In genomic region chr14:94081386-94081820, GRCh38 we compare ENCODE assay signal across 8 cellular contexts. TPM values are rescaled to one million over a fixed set of nuclear protein-coding genes. Genes with fewer than 3 reads are reported as not detected.
A peak's percentile ranks its signal among the peaks of the same experiment; 100 is the strongest.
DNase-seq lines count a peak whose midpoint lies in the region; ATAC-seq and TF ChIP-seq lines count a peak whose summit lies in the region.

No MANE protein-coding gene starts in this region.

- H3K4me3 ChIP-seq in left ventricle myocardium inferior (peak overlapping the region; percentile 95), smooth muscle cell (peak overlapping the region; percentile 99)

- H3K27ac ChIP-seq in left ventricle myocardium inferior (replicated peaks): peak overlapping the region; percentile 93
- peak overlapping the region; percentile 96 for H3K27ac ChIP-seq in smooth muscle cell (ENCODE audit: low read depth)

- H3K36me3 ChIP-seq in left ventricle myocardium inferior (peaks cover 25% of the 10 kb centered on the region), smooth muscle cell (ENCODE audit: low read depth) (no peaks in the 10 kb centered on the region)

- peaks cover 36% of the 10 kb centered on the region for H3K36me3 Mint-ChIP-seq in activated naive CD4-positive, alpha-beta T cell treated with anti-CD3 and anti-CD28 coated beads for 36 hours (ENCODE audit: low read depth)
- peaks cover 27% of the 10 kb centered on the region for H3K36me3 Mint-ChIP-seq in WTC11

- 1% methylated on average over 19 of the region's 19 CpGs for WGBS in smooth muscle cell (ENCODE audit: low lambda C conversion rate)

- H3K27me3 ChIP-seq in left ventricle myocardium inferior (ENCODE audit: low read depth) (no peaks in the 10 kb centered on the region), smooth muscle cell (ENCODE audit: low read depth) (no peaks in the 10 kb centered on the region)

- no peaks in the 10 kb centered on the region for H3K9me3 ChIP-seq in left ventricle myocardium inferior (replicated peaks)
- H3K9me3 ChIP-seq in smooth muscle cell (replicated peaks; ENCODE audit: low read depth): no peaks in the 10 kb centered on the region

- H3K9ac ChIP-seq in smooth muscle cell (ENCODE audit: low read depth): peak overlapping the region; percentile 98

- peak; percentile 12 for DNase-seq in activated naive CD4-positive, alpha-beta T cell treated with anti-CD3 and anti-CD28 coated beads for 36 hours
- DNase-seq in activated naive CD4-positive, alpha-beta T cell (lab: John Stamatoyannopoulos, UW): no peak
- DNase-seq in WTC11 (ENCODE audit: low spot score) (no peak), left ventricle myocardium inferior (no peak), smooth muscle cell (lab: John Stamatoyannopoulos, UW; ENCODE audit: unreplicated experiment) (no peak), dedifferentiated amniotic fluid mesenchymal stem cell (ENCODE audit: extremely low spot score) (no peak), KBM-7 (no peak)

- H3K9me3 Mint-ChIP-seq in activated naive CD4-positive, alpha-beta T cell treated with anti-CD3 and anti-CD28 coated beads for 36 hours: no peaks in the 10 kb centered on the region
- peaks cover 5% of the 10 kb centered on the region for H3K9me3 Mint-ChIP-seq in WTC11

- H4K20me1 ChIP-seq in smooth muscle cell (ENCODE audit: low read depth): peaks cover 39% of the 10 kb centered on the region

- H3K27ac Mint-ChIP-seq in activated naive CD4-positive, alpha-beta T cell treated with anti-CD3 and anti-CD28 coated beads for 36 hours: peak overlapping the region; percentile 98
- peak overlapping the region; percentile 16 for H3K27ac Mint-ChIP-seq in WTC11

- peaks cover 55% of the 10 kb centered on the region for H3K4me1 ChIP-seq in left ventricle myocardium inferior
- peaks cover 31% of the 10 kb centered on the region for H3K4me1 ChIP-seq in smooth muscle cell (ENCODE audit: low read depth)

- no peak for TF ChIP-seq CTCF in WTC11 (IDR thresholded peaks at IDR 0.05)
- TF ChIP-seq CTCF in left ventricle myocardium inferior (IDR thresholded peaks at IDR 0.05; ENCODE audit: borderline replicate concordance): no peak
- TF ChIP-seq CTCF in smooth muscle cell (IDR thresholded peaks at IDR 0.05; ENCODE audit: borderline replicate concordance, insufficient read depth, poor library complexity, severe bottlenecking): no peak

- H3K4me3 Mint-ChIP-seq in activated naive CD4-positive, alpha-beta T cell treated with anti-CD3 and anti-CD28 coated beads for 36 hours: peak overlapping the region; percentile 98
- peak overlapping the region; percentile 100 for H3K4me3 Mint-ChIP-seq in WTC11

- peaks cover 4% of the 10 kb centered on the region for H3F3A ChIP-seq in smooth muscle cell (ENCODE audit: low read depth)

- no peaks in the 10 kb centered on the region for H3K27me3 Mint-ChIP-seq in activated naive CD4-positive, alpha-beta T cell treated with anti-CD3 and anti-CD28 coated beads for 36 hours (ENCODE audit: low read depth)
- no peaks in the 10 kb centered on the region for H3K27me3 Mint-ChIP-seq in WTC11 (ENCODE audit: low read depth)

- in situ Hi-C loops in KBM-7 (cut with MboI; ENCODE audit: low pct_unique_long_range_greater_than_20kb, low sequenced_read_pairs): no loop called here

- peak overlapping the region; percentile 97 for H3K4me2 ChIP-seq in smooth muscle cell

- H3K79me2 ChIP-seq in smooth muscle cell (ENCODE audit: low read depth): peaks cover 74% of the 10 kb centered on the region

- CTCF ChIA-PET in activated naive CD4-positive, alpha-beta T cell treated with anti-CD3 and anti-CD28 coated beads for 36 hours (lab: Charles Lee): interaction anchor here (0.6 to 3.5 kb wide), 8 partner anchors 45 to 403 kb away, joined by 3 to 14 read pairs (median 3); no protein-coding TSS in a partner anchor
- CTCF ChIA-PET in WTC11 (lab: Charles Lee): interaction anchor here (0.8 to 2.8 kb wide), 13 partner anchors 16 to 405 kb away, joined by 3 to 20 read pairs (median 3); no protein-coding TSS in a partner anchor

- H3K4me1 Mint-ChIP-seq in activated naive CD4-positive, alpha-beta T cell treated with anti-CD3 and anti-CD28 coated beads for 36 hours (ENCODE audit: low read depth): peaks cover 38% of the 10 kb centered on the region
- H3K4me1 Mint-ChIP-seq in WTC11: peaks cover 29% of the 10 kb centered on the region

- POLR2A ChIA-PET in WTC11 (lab: Charles Lee): interaction anchor here (1.1 to 1.4 kb wide), 4 partner anchors 17 to 51 kb away, joined by 4 to 5 read pairs (median 4); partner anchors contain the start of gene IFI27L2

- intact Hi-C loops in activated naive CD4-positive, alpha-beta T cell treated with anti-CD3 and anti-CD28 coated beads for 36 hours (cut with micrococcal nuclease): loop anchor here (1.0 to 5.0 kb wide), 9 partner anchors 8 to 1076 kb away; partner anchors contain the start of genes DICER1, IFI27L2 and OTUB2
- intact Hi-C loops in left ventricle myocardium inferior (cut with micrococcal nuclease): no loop called here

- ATAC-seq in HG03095 (IDR thresholded peaks at IDR 0.05; ENCODE audit: unreplicated experiment) (peak; percentile 23), WTC11 (peak; percentile 24)

- H2AFZ ChIP-seq in smooth muscle cell (ENCODE audit: low read depth): peak overlapping the region; percentile 100

TF ChIP-seq in WTC11, 78 proteins besides CTCF, POLR2A, EP300 and RAD21 (continues in another document):
- TF ChIP-seq ATF6 (CRISPR knock-in tag; IDR thresholded peaks at IDR 0.05) (no peak), ESRRA (CRISPR knock-in tag; IDR thresholded peaks at IDR 0.05; ENCODE audit: borderline replicate concordance) (no peak), KAT7 (CRISPR knock-in tag; IDR thresholded peaks at IDR 0.05; ENCODE audit: borderline replicate concordance) (no peak), SMAD3 (CRISPR knock-in tag; IDR thresholded peaks at IDR 0.05; ENCODE audit: borderline replicate concordance) (no peak)

RNA-seq across cellular contexts. Expression of gene IFI27L1, which starts 0.3 kb away (rescaled TPM):
- 10 to 100 TPM; 33.9 to 35.8 TPM for total RNA-seq in activated naive CD4-positive, alpha-beta T cell treated with anti-CD3 and anti-CD28 coated beads for 36 hours
- total RNA-seq in WTC11 (2021) (27.6 to 34.1 TPM (median 32.3 TPM) in 3 replicates), left ventricle myocardium inferior (8.9 TPM), smooth muscle cell (2.9 and 14.7 TPM in 2 replicates)
- polyA plus RNA-seq in smooth muscle cell: 38.0 and 38.2 TPM in 2 replicates

RNA-seq across cellular contexts. Expression of gene DDX24, which starts 0.4 kb away (rescaled TPM):
- 100 to 1,000 TPM; 190 to 200 TPM for total RNA-seq in activated naive CD4-positive, alpha-beta T cell treated with anti-CD3 and anti-CD28 coated beads for 36 hours
- total RNA-seq in WTC11 (2021) (137 to 174 TPM (median 140 TPM) in 3 replicates), left ventricle myocardium inferior (208 TPM), smooth muscle cell (117 and 151 TPM in 2 replicates)
- polyA plus RNA-seq in smooth muscle cell: 118 and 127 TPM in 2 replicates

RNA-seq across cellular contexts. Expression of gene IFI27, which starts 29.1 kb away (rescaled TPM):
- 1 to 10 TPM; 1.5 to 2.3 TPM for total RNA-seq in activated naive CD4-positive, alpha-beta T cell treated with anti-CD3 and anti-CD28 coated beads for 36 hours
- total RNA-seq in WTC11 (2021) (1.8 to 3.2 TPM (median 2.4 TPM) in 3 replicates), left ventricle myocardium inferior (130 TPM), smooth muscle cell (0.13 and 0.40 TPM in 2 replicates)
- 3.1 TPM in 2 replicates for polyA plus RNA-seq in smooth muscle cell

RNA-seq across cellular contexts. Expression of gene IFI27L2, which starts 48.0 kb away (rescaled TPM):
- total RNA-seq in activated naive CD4-positive, alpha-beta T cell treated with anti-CD3 and anti-CD28 coated beads for 36 hours: 10 to 100 TPM; 67.0 to 73.4 TPM
- total RNA-seq in WTC11 (2021) (22.1 to 37.2 TPM (median 35.5 TPM) in 3 replicates), left ventricle myocardium inferior (56.6 TPM), smooth muscle cell (73.8 and 96.0 TPM in 2 replicates)
- polyA plus RNA-seq in smooth muscle cell: 135 and 162 TPM in 2 replicates

RNA-seq across cellular contexts. Expression of gene OTUB2, which starts 55.3 kb away (rescaled TPM):
- total RNA-seq in activated naive CD4-positive, alpha-beta T cell treated with anti-CD3 and anti-CD28 coated beads for 36 hours: 1 to 10 TPM; 1.6 to 1.7 TPM
- 3.5 to 4.5 TPM (median 3.9 TPM) in 3 replicates for total RNA-seq in WTC11 (2021)
- total RNA-seq in left ventricle myocardium inferior: 0.27 TPM
- total RNA-seq in smooth muscle cell: 2.4 and 5.1 TPM in 2 replicates
- polyA plus RNA-seq in smooth muscle cell: 1.7 and 4.0 TPM in 2 replicates

Comparison
In these comparisons a context has a peak if more than half of its experiments do, and no peak if none do; other contexts are left out.
1. RNA of gene IFI27, which starts 29.1 kb away (total RNA-seq): 130 TPM in left ventricle myocardium inferior (single experiment); 1.5 to 2.3 TPM in activated naive CD4-positive, alpha-beta T cell treated with anti-CD3 and anti-CD28 coated beads for 36 hours, 1.8 to 3.2 TPM in WTC11 and 0.13 to 0.40 TPM in smooth muscle cell; every median in the first group is over 10 times any median in the second.